1 cellular context compared by ENCODE assay signal in genomic region chr11:118911880-118912741, GRCh38.
TF ChIP-seq lines count a peak whose summit lies in the region.

No MANE protein-coding gene starts in this region.

TF ChIP-seq in HEK293, 187 proteins besides CTCF, POLR2A, EP300 and RAD21 (continued from another document and continues in another):
- no peak for TF ChIP-seq YY1 (tag by site-specific recombination; IDR thresholded peaks at IDR 0.05)
- 0 out of 2 replicates have a peak, but pooled peaks have one; percentile 21 for TF ChIP-seq INSM2 (tag by site-specific recombination; IDR thresholded peaks at IDR 0.05)
- peak; percentile 68 for TF ChIP-seq WT1 (tag by site-specific recombination; IDR thresholded peaks at IDR 0.05)
- no peak for TF ChIP-seq ZBTB21 (tag by site-specific recombination; IDR thresholded peaks at IDR 0.05)
- TF ChIP-seq ZNF426 (tag by site-specific recombination; IDR thresholded peaks at IDR 0.05) = no peak
- no peak for TF ChIP-seq ZNF202 (tag by site-specific recombination; IDR thresholded peaks at IDR 0.05; ENCODE audit: borderline replicate concordance)
- no peak for TF ChIP-seq MYNN (tag by site-specific recombination; IDR thresholded peaks at IDR 0.05; ENCODE audit: borderline replicate concordance)
- peak; percentile 60 for TF ChIP-seq ZNF629 (tag by site-specific recombination; IDR thresholded peaks at IDR 0.05)
- peak; percentile 29; the same call in 1 of the 2 replicates for TF ChIP-seq EGR2 (tag by site-specific recombination; IDR thresholded peaks at IDR 0.05; ENCODE audit: low read depth)
- TF ChIP-seq ZNF558 (tag by site-specific recombination; IDR thresholded peaks at IDR 0.05) = no peak
- TF ChIP-seq HIC1 (tag by site-specific recombination; IDR thresholded peaks at IDR 0.05) = peak; percentile 87
- peak; percentile 9; the same call in 1 of the 2 replicates for TF ChIP-seq IKZF3 (tag by site-specific recombination; IDR thresholded peaks at IDR 0.05)
- no peak for TF ChIP-seq ZNF830 (tag by site-specific recombination; IDR thresholded peaks at IDR 0.05; ENCODE audit: low read depth)
- TF ChIP-seq ZEB2 (tag by site-specific recombination; IDR thresholded peaks at IDR 0.05) = no peak; the same call in 1 of the 2 replicates
- TF ChIP-seq SCRT2 (tag by site-specific recombination; IDR thresholded peaks at IDR 0.05) = no peak
- TF ChIP-seq SALL2 (tag by site-specific recombination; IDR thresholded peaks at IDR 0.05; ENCODE audit: borderline replicate concordance) = no peak
- TF ChIP-seq ZFHX2 (tag by site-specific recombination; conservative IDR thresholded peaks at IDR 0.05) = peak; percentile 39; the same call in 1 of the 2 replicates
- no peak for TF ChIP-seq ZNF530 (tag by site-specific recombination; IDR thresholded peaks at IDR 0.05; ENCODE audit: low read depth)
- TF ChIP-seq ZNF610 (tag by site-specific recombination; IDR thresholded peaks at IDR 0.05; ENCODE audit: borderline replicate concordance) = no peak
- TF ChIP-seq ELK4 (IDR thresholded peaks at IDR 0.05; ENCODE audit: borderline replicate concordance, low read depth, low read length) = no peak
- TF ChIP-seq HOXA7 (CRISPR knock-in tag; IDR thresholded peaks at IDR 0.05; ENCODE audit: borderline replicate concordance) = no peak
- no peak for TF ChIP-seq ZNF777 (tag by site-specific recombination; IDR thresholded peaks at IDR 0.05; ENCODE audit: borderline replicate concordance)
- peak; percentile 51 for TF ChIP-seq SP2 (tag by site-specific recombination; IDR thresholded peaks at IDR 0.05)
- no peak for TF ChIP-seq HOXC10 (CRISPR knock-in tag; IDR thresholded peaks at IDR 0.05)
- TF ChIP-seq GLIS1 (tag by site-specific recombination; IDR thresholded peaks at IDR 0.05) = peak; percentile 9; the same call in 1 of the 2 replicates
- TF ChIP-seq GLIS2 (tag by site-specific recombination; IDR thresholded peaks at IDR 0.05) = peak; percentile 55
- no peak for TF ChIP-seq ZBTB7A (tag by site-specific recombination; IDR thresholded peaks at IDR 0.05; ENCODE audit: low read depth)
- TF ChIP-seq TSHZ1 (tag by site-specific recombination; IDR thresholded peaks at IDR 0.05; ENCODE audit: borderline replicate concordance) = no peak
- no peak for TF ChIP-seq KLF10 (tag by site-specific recombination; IDR thresholded peaks at IDR 0.05)
- no peak for TF ChIP-seq PBX3 (CRISPR knock-in tag; IDR thresholded peaks at IDR 0.05)
- no peak for TF ChIP-seq ZBTB49 (tag by site-specific recombination; IDR thresholded peaks at IDR 0.05; ENCODE audit: low read depth)
- TF ChIP-seq ZNF785 (tag by site-specific recombination; IDR thresholded peaks at IDR 0.05) = no peak
- no peak for TF ChIP-seq GLI2 (tag by site-specific recombination; IDR thresholded peaks at IDR 0.05; ENCODE audit: borderline replicate concordance, low read depth)
- TF ChIP-seq ZNF596 (tag by site-specific recombination; IDR thresholded peaks at IDR 0.05) = no peak
- peak; percentile 38 for TF ChIP-seq KLF1 (tag by site-specific recombination; IDR thresholded peaks at IDR 0.05)
- TF ChIP-seq ZNF398 (tag by site-specific recombination; IDR thresholded peaks at IDR 0.05) = peak; percentile 94
- no peak for TF ChIP-seq SCRT1 (tag by site-specific recombination; IDR thresholded peaks at IDR 0.05; ENCODE audit: borderline replicate concordance)
- no peak for TF ChIP-seq ZNF555 (tag by site-specific recombination; conservative IDR thresholded peaks at IDR 0.05)
- no peak for TF ChIP-seq KLF7 (tag by site-specific recombination; IDR thresholded peaks at IDR 0.05; ENCODE audit: borderline replicate concordance)
- TF ChIP-seq RBAK (tag by site-specific recombination; IDR thresholded peaks at IDR 0.05) = no peak
- TF ChIP-seq ZNF324 (tag by site-specific recombination; IDR thresholded peaks at IDR 0.05) = no peak
- no peak for TF ChIP-seq ZBTB1 (tag by site-specific recombination; IDR thresholded peaks at IDR 0.05)
- no peak for TF ChIP-seq ZNF248 (tag by site-specific recombination; IDR thresholded peaks at IDR 0.05)
- no peak for TF ChIP-seq ZNF571 (tag by site-specific recombination; IDR thresholded peaks at IDR 0.05)
- TF ChIP-seq SP3 (tag by site-specific recombination; IDR thresholded peaks at IDR 0.05) = peak; percentile 55
- TF ChIP-seq ZNF449 (tag by site-specific recombination; IDR thresholded peaks at IDR 0.05) = no peak
- TF ChIP-seq ZNF132 (tag by site-specific recombination; IDR thresholded peaks at IDR 0.05; ENCODE audit: borderline replicate concordance) = no peak
- peak; percentile 36; the same call in 1 of the 2 replicates for TF ChIP-seq ZBTB8A (tag by site-specific recombination; IDR thresholded peaks at IDR 0.05)
- no peak; the same call in 1 of the 2 replicates for TF ChIP-seq ZNF701 (tag by site-specific recombination; IDR thresholded peaks at IDR 0.05)
- TF ChIP-seq SP7 (tag by site-specific recombination; IDR thresholded peaks at IDR 0.05) = peak; percentile 43; the same call in 1 of the 2 replicates
- TF ChIP-seq PRDM1 (tag by site-specific recombination; IDR thresholded peaks at IDR 0.05) = 0 out of 2 replicates have a peak, but pooled peaks have one; percentile 25
- TF ChIP-seq ZBTB48 (tag by site-specific recombination; IDR thresholded peaks at IDR 0.05) = peak; percentile 43; the same call in 1 of the 2 replicates
- TF ChIP-seq ZNF391 (tag by site-specific recombination; IDR thresholded peaks at IDR 0.05; ENCODE audit: borderline replicate concordance, low read depth) = no peak
- TF ChIP-seq BCL11B (tag by site-specific recombination; IDR thresholded peaks at IDR 0.05; ENCODE audit: low read depth) = no peak
- TF ChIP-seq ZNF174 (tag by site-specific recombination; IDR thresholded peaks at IDR 0.05) = no peak
